Comparison of ENCODE assay signal across 1 cellular context in the genomic region with DNA sequence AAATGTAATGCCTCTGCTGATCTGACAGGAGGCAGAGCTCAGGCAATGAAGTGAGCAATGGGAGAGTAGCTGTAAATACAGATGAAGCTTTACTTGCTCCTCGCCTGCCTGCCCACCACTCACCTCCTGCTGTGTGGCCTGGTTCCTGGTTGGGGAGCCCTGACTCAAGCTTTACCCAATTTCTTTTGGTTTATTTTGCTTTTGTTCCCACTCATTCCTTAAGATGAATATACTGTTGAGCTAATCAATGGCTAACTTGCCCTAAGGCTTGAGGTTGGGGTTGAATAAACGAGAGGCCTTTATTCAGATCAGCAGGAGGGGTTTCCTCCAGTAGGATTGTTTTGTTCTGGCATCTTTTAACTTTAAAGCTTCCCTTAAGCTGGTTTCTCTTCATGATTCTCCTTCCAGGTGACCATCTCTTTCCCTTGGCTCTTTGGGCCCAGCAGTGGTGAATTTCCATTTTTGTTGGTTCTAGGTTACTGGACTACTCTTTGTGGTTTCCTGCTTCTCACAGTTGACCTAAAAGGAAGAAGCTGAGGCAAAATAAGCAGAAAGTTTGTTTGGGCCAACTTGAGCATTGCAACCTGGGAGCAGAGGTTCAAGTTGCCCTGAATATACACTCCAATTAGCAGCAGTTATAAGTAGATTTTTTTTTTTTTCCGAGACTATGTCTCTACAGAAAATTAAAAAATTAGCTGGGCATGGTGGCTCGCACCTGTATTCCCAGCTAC.
TF ChIP-seq lines count a peak whose summit lies in the region.

No MANE protein-coding gene starts in this region.

TF ChIP-seq in SK-N-SH, 30 proteins besides CTCF, POLR2A, EP300 and RAD21 (continued from another document):
- TF ChIP-seq RCOR1 (IDR thresholded peaks at IDR 0.05; ENCODE audit: low read length) (no peak), GATA2 (CRISPR knock-in tag; IDR thresholded peaks at IDR 0.05) (no peak), ELF1 (IDR thresholded peaks at IDR 0.05) (no peak), RFX5 (IDR thresholded peaks at IDR 0.05; ENCODE audit: low read length) (no peak), MXI1 (IDR thresholded peaks at IDR 0.05; ENCODE audit: low read depth, low read length) (no peak), EZH2phosphoT487 (IDR thresholded peaks at IDR 0.05; ENCODE audit: borderline replicate concordance, low read depth) (no peak), NRF1 (IDR thresholded peaks at IDR 0.05; ENCODE audit: low read depth, low read length) (no peak), JUND (IDR thresholded peaks at IDR 0.05) (no peak), FOSL2 (IDR thresholded peaks at IDR 0.05; ENCODE audit: borderline replicate concordance, low read depth) (no peak), TEAD4 (IDR thresholded peaks at IDR 0.05; ENCODE audit: borderline replicate concordance, insufficient read depth) (no peak)
- TF ChIP-seq, protein P1, sequence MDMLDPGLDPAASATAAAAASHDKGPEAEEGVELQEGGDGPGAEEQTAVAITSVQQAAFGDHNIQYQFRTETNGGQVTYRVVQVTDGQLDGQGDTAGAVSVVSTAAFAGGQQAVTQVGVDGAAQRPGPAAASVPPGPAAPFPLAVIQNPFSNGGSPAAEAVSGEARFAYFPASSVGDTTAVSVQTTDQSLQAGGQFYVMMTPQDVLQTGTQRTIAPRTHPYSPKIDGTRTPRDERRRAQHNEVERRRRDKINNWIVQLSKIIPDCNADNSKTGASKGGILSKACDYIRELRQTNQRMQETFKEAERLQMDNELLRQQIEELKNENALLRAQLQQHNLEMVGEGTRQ (IDR thresholded peaks at IDR 0.05; ENCODE audit: borderline replicate concordance, low read depth, low read length) = no peak
- TF ChIP-seq, protein P2, sequence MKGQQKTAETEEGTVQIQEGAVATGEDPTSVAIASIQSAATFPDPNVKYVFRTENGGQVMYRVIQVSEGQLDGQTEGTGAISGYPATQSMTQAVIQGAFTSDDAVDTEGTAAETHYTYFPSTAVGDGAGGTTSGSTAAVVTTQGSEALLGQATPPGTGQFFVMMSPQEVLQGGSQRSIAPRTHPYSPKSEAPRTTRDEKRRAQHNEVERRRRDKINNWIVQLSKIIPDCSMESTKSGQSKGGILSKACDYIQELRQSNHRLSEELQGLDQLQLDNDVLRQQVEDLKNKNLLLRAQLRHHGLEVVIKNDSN (IDR thresholded peaks at IDR 0.05; ENCODE audit: borderline replicate concordance, low read depth) = no peak
- TF ChIP-seq, protein P3, sequence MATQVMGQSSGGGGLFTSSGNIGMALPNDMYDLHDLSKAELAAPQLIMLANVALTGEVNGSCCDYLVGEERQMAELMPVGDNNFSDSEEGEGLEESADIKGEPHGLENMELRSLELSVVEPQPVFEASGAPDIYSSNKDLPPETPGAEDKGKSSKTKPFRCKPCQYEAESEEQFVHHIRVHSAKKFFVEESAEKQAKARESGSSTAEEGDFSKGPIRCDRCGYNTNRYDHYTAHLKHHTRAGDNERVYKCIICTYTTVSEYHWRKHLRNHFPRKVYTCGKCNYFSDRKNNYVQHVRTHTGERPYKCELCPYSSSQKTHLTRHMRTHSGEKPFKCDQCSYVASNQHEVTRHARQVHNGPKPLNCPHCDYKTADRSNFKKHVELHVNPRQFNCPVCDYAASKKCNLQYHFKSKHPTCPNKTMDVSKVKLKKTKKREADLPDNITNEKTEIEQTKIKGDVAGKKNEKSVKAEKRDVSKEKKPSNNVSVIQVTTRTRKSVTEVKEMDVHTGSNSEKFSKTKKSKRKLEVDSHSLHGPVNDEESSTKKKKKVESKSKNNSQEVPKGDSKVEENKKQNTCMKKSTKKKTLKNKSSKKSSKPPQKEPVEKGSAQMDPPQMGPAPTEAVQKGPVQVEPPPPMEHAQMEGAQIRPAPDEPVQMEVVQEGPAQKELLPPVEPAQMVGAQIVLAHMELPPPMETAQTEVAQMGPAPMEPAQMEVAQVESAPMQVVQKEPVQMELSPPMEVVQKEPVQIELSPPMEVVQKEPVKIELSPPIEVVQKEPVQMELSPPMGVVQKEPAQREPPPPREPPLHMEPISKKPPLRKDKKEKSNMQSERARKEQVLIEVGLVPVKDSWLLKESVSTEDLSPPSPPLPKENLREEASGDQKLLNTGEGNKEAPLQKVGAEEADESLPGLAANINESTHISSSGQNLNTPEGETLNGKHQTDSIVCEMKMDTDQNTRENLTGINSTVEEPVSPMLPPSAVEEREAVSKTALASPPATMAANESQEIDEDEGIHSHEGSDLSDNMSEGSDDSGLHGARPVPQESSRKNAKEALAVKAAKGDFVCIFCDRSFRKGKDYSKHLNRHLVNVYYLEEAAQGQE (IDR thresholded peaks at IDR 0.05; ENCODE audit: low read depth, low read length) = no peak
